ENCODE assay signal across 1 cellular context in genomic region chr9:137240321-137240840, GRCh38.
TF ChIP-seq lines count a peak whose summit lies in the region.

No MANE protein-coding gene starts in this region.

TF ChIP-seq in K562, 482 proteins besides CTCF, POLR2A, EP300 and RAD21 (continued from another document and continues in another):
- TF ChIP-seq ILF3 (IDR thresholded peaks at IDR 0.05; ENCODE audit: borderline replicate concordance) (no peak), ZNF395 (CRISPR knock-in tag; IDR thresholded peaks at IDR 0.05) (no peak), DMBX1 (CRISPR knock-in tag; IDR thresholded peaks at IDR 0.05; ENCODE audit: borderline replicate concordance) (peak; percentile 64; the same call in 1 of the 2 replicates), ZNF41 (CRISPR knock-in tag; conservative IDR thresholded peaks at IDR 0.05) (0 out of 2 replicates have a peak, but pooled peaks have one; percentile 21), HIVEP1 (CRISPR knock-in tag; IDR thresholded peaks at IDR 0.05) (no peak), SRSF1 (IDR thresholded peaks at IDR 0.05; ENCODE audit: low read depth, low read length) (no peak), ZNF586 (CRISPR knock-in tag; conservative IDR thresholded peaks at IDR 0.05) (no peak), ZNF512 (tag; IDR thresholded peaks at IDR 0.05) (no peak), GMEB1 (CRISPR knock-in tag; IDR thresholded peaks at IDR 0.05) (peak; percentile 70), FOXK2 (conservative IDR thresholded peaks at IDR 0.05 in 1 of 2, IDR thresholded peaks at IDR 0.05 in 1 of 2; ENCODE audit: low read depth in 2 of 2) (no peak), NR3C1 (CRISPR knock-in tag; IDR thresholded peaks at IDR 0.05) (peak; percentile 42; the same call in 1 of the 2 replicates), CSDE1 (IDR thresholded peaks at IDR 0.05) (no peak), GTF3C2 (IDR thresholded peaks at IDR 0.05; ENCODE audit: borderline replicate concordance, extremely low read depth, insufficient read length) (no peak), MTA2 (IDR thresholded peaks at IDR 0.05; ENCODE audit: low read depth) (no peak), ZNF609 (CRISPR knock-in tag; IDR thresholded peaks at IDR 0.05; ENCODE audit: borderline replicate concordance) (no peak), GTF2B (IDR thresholded peaks at IDR 0.05; ENCODE audit: extremely low read depth, insufficient read length) (no peak), CC2D1A (IDR thresholded peaks at IDR 0.05) (no peak), PPARD (CRISPR knock-in tag; IDR thresholded peaks at IDR 0.05) (no peak), ZKSCAN8 (CRISPR knock-in tag; IDR thresholded peaks at IDR 0.05) (no peak), HNRNPL (IDR thresholded peaks at IDR 0.05; ENCODE audit: low read depth, low read length) (peak; percentile 77; the same call in 1 of the 2 replicates), IRF2 (CRISPR knock-in tag; IDR thresholded peaks at IDR 0.05) (peak; percentile 68; the same call in 1 of the 2 replicates), ZBTB12 (CRISPR knock-in tag; IDR thresholded peaks at IDR 0.05) (no peak; the same call in 1 of the 2 replicates), NFIC (IDR thresholded peaks at IDR 0.05) (peak; percentile 94), RHOXF2B (CRISPR knock-in tag; conservative IDR thresholded peaks at IDR 0.05) (no peak), SNAPC5 (CRISPR knock-in tag; IDR thresholded peaks at IDR 0.05) (no peak), ZNF140 (CRISPR knock-in tag; IDR thresholded peaks at IDR 0.05) (no peak), ZNF561 (CRISPR knock-in tag; conservative IDR thresholded peaks at IDR 0.05) (no peak), NFATC3 (IDR thresholded peaks at IDR 0.05) (no peak), DNMT1 (IDR thresholded peaks at IDR 0.05) (no peak), ZNF217 (CRISPR knock-in tag; IDR thresholded peaks at IDR 0.05) (no peak), THRB (CRISPR knock-in tag; conservative IDR thresholded peaks at IDR 0.05) (no peak), SMAD1 (IDR thresholded peaks at IDR 0.05; ENCODE audit: low read depth, low read length, partially characterized antibody) (no peak), TBP (optimal IDR thresholded peaks at IDR 0.05; ENCODE audit: low read depth, low read length) (no peak), ZKSCAN3 (CRISPR knock-in tag; IDR thresholded peaks at IDR 0.05) (no peak), ZBTB34 (CRISPR knock-in tag; IDR thresholded peaks at IDR 0.05) (no peak; the same call in 1 of the 2 replicates), KDM5B (IDR thresholded peaks at IDR 0.05; ENCODE audit: insufficient replicate concordance, low read depth, low read length) (peak; percentile 82), HSF4 (CRISPR knock-in tag; IDR thresholded peaks at IDR 0.05; ENCODE audit: borderline replicate concordance) (no peak), CXXC5 (CRISPR knock-in tag; IDR thresholded peaks at IDR 0.05) (peak; percentile 92), CCAR2 (IDR thresholded peaks at IDR 0.05; ENCODE audit: low read depth, low read length) (no peak), POLR2B (IDR thresholded peaks at IDR 0.05; ENCODE audit: low read depth, partially characterized antibody) (peak; percentile 52), BDP1 (IDR thresholded peaks at IDR 0.05; ENCODE audit: insufficient read depth, insufficient read length) (no peak), ZNF518B (CRISPR knock-in tag; IDR thresholded peaks at IDR 0.05) (no peak)
